1 cellular context compared by ENCODE assay signal in the genomic region with DNA sequence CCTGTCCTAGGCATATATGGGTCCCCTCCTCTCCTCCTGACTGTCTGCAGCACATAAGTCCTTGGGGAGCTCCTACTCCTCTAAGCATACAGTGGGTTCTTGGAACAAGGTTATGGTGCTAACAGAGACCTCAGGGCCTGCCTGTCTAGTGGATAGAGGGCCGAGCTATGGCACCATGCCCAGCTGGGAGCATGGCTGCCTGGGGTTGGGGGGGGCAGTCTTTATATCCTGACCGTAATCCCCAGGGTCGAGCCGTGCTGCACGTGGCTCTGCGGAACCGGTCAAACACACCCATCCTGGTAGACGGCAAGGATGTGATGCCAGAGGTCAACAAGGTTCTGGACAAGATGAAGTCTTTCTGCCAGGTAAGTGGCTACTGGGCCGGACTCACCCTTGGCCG.
TF ChIP-seq lines count a peak whose summit lies in the region.

No MANE protein-coding gene starts in this region.

TF ChIP-seq in GM12878, 131 proteins besides CTCF, POLR2A, EP300 and RAD21:
- TF ChIP-seq, protein P1, sequence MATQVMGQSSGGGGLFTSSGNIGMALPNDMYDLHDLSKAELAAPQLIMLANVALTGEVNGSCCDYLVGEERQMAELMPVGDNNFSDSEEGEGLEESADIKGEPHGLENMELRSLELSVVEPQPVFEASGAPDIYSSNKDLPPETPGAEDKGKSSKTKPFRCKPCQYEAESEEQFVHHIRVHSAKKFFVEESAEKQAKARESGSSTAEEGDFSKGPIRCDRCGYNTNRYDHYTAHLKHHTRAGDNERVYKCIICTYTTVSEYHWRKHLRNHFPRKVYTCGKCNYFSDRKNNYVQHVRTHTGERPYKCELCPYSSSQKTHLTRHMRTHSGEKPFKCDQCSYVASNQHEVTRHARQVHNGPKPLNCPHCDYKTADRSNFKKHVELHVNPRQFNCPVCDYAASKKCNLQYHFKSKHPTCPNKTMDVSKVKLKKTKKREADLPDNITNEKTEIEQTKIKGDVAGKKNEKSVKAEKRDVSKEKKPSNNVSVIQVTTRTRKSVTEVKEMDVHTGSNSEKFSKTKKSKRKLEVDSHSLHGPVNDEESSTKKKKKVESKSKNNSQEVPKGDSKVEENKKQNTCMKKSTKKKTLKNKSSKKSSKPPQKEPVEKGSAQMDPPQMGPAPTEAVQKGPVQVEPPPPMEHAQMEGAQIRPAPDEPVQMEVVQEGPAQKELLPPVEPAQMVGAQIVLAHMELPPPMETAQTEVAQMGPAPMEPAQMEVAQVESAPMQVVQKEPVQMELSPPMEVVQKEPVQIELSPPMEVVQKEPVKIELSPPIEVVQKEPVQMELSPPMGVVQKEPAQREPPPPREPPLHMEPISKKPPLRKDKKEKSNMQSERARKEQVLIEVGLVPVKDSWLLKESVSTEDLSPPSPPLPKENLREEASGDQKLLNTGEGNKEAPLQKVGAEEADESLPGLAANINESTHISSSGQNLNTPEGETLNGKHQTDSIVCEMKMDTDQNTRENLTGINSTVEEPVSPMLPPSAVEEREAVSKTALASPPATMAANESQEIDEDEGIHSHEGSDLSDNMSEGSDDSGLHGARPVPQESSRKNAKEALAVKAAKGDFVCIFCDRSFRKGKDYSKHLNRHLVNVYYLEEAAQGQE (IDR thresholded peaks at IDR 0.05; ENCODE audit: low read depth, low read length) = no peak
- TF ChIP-seq BCL11A (IDR thresholded peaks at IDR 0.05; ENCODE audit: low read depth, low read length) (no peak), HDGF (IDR thresholded peaks at IDR 0.05) (no peak), ATF7 (IDR thresholded peaks at IDR 0.05; ENCODE audit: low read depth) (no peak)
